ENCODE assay signal across 24 cellular contexts in genomic region chr19:879711-880438, GRCh38. TPM values are rescaled to one million over a fixed set of nuclear protein-coding genes. Genes with fewer than 3 reads are reported as not detected.
DNase-seq lines count a peak whose midpoint lies in the region; ATAC-seq, FAIRE-seq and TF ChIP-seq lines count a peak whose summit lies in the region.
"Had no signal": no experiment of that assay in that cellular context is flagged by ENCODE, and none has a peak within 500 bp of the region (broad histone marks: within the 10 kb centered on the region; RNA-seq: fewer than 3 reads in every experiment).

No MANE protein-coding gene starts in this region.

- ATAC-seq in HepG2, result no peak
- ATAC-seq in GM18868 (IDR thresholded peaks at IDR 0.05; ENCODE audit: unreplicated experiment), result no peak

- CTCF ChIA-PET in HEK293 (lab: Yijun Ruan, JAX), result no interaction called here
- CTCF ChIA-PET in HepG2 (lab: Yijun Ruan, JAX; ENCODE audit: low intra/inter-chr PET ratio, low total read pairs), result no interaction called here
- CTCF ChIA-PET in SK-N-SH (lab: Yijun Ruan, JAX), result interaction anchor here (1.1 to 3.9 kb wide), 2 partner anchors 16 to 103 kb away, joined by 3 to 12 read pairs; no protein-coding TSS in a partner anchor

- no peaks in the 10 kb centered on the region for H3K79me2 ChIP-seq in HepG2 (ENCODE audit: insufficient read depth, low read length)
- H3K79me2 ChIP-seq in SK-N-SH (ENCODE audit: insufficient read depth), result no peaks in the 10 kb centered on the region

- WGBS in endodermal cell (ENCODE audit: insufficient coverage in 1 of 2, insufficient read length in 1 of 2), 2 experiments, result 90 to 97% methylated on average over 32 to 37 of the region's 37 CpGs
- WGBS in HepG2 (ENCODE audit: low lambda C conversion rate), result 95% methylated on average over 34 of the region's 37 CpGs
- WGBS in SK-N-SH (ENCODE audit: low lambda C conversion rate), result 96% methylated on average over 28 of the region's 37 CpGs

- BruUV-seq in HepG2 (replicated peaks; lab: Mats Ljungman, UMichigan), result no TSS peak

- TF ChIP-seq RAD21 in HepG2 (CRISPR knock-in tag; IDR thresholded peaks at IDR 0.05), result no peak
- no peak for TF ChIP-seq RAD21 in SK-N-SH (IDR thresholded peaks at IDR 0.05; ENCODE audit: low read length)

- H4K20me1 ChIP-seq in HepG2 (ENCODE audit: insufficient read depth, low read length), result no peaks in the 10 kb centered on the region
- H4K20me1 ChIP-seq in SK-N-SH (ENCODE audit: insufficient read depth), result no peaks in the 10 kb centered on the region

- DNase-seq in endodermal cell, result peak; percentile 34
- DNase-seq in HepG2 (ENCODE audit: low spot score), result no peak
- no peak for DNase-seq in stimulated activated CD4-positive, alpha-beta T cell treated with anti-CD3 and anti-CD28 coated beads, Interleukin-2, amount 100 ng/mL, for 24 hours
- DNase-seq in HAP-1 (ENCODE audit: low spot score in 2 of 2), result no peak
- no peak for DNase-seq in SK-N-SH
- DNase-seq: AML-193; CD4-positive, alpha-beta T cell; NCI-H1048; NCI-H1417 treated with DMSO at 0.1 percent for 48 hours; NCI-H1694 treated with DMSO at 0.1 percent for 48 hours; NCI-H2081; NCI-H2227 treated with DMSO at 0.1 percent for 48 hours; NCI-H510A; NCI-H69; RPMI8226; SHP77 had no signal

- no peak for TF ChIP-seq EP300 in HepG2 (IDR thresholded peaks at IDR 0.05; ENCODE audit: low read depth in 2 of 2, low read length in 2 of 2)
- TF ChIP-seq EP300 in HepG2 (CRISPR knock-in tag; IDR thresholded peaks at IDR 0.05; ENCODE audit: borderline replicate concordance), result no peak
- no peak for TF ChIP-seq EP300 in SK-N-SH (IDR thresholded peaks at IDR 0.05; ENCODE audit: borderline replicate concordance in 1 of 2, low read depth in 1 of 2, low read length in 1 of 2)

- TF ChIP-seq POLR2A in HepG2 (IDR thresholded peaks at IDR 0.05; ENCODE audit: insufficient read depth in 1 of 2, low read depth in 2 of 2, low read length in 2 of 2), result 0 out of 4 replicates have a peak, but pooled peaks of 1 of the 2 experiments have one; percentile 5

- H3K27me3 ChIP-seq in endodermal cell (ENCODE audit: control insufficient read depth, insufficient read depth, low read length, poor library complexity, severe bottlenecking) (no peaks in the 10 kb centered on the region), HepG2 (ENCODE audit: control insufficient read depth in 1 of 2, insufficient read depth in 2 of 2, low read length in 2 of 2) (no peaks in the 10 kb centered on the region), HAP-1 (ENCODE audit: low read depth) (no peaks in the 10 kb centered on the region), SK-N-SH (ENCODE audit: insufficient read depth) (no peaks in the 10 kb centered on the region)
- H3K27me3 ChIP-seq: BLaER1 treated with 17β-estradiol and CSF1 and Interleukin-3, amounts not matched to agents 10 nM and 100 nM had no signal

- no peak overlapping the region for H3K4me2 ChIP-seq in HepG2 (ENCODE audit: low read depth, low read length)
- no peak overlapping the region for H3K4me2 ChIP-seq in SK-N-SH
- H3K4me2 ChIP-seq: A549; BLaER1 treated with 17β-estradiol and CSF1 and Interleukin-3, amounts not matched to agents 10 nM and 100 nM had no signal

- no peak overlapping the region for H3K9ac ChIP-seq in endodermal cell (ENCODE audit: extremely low read depth, low read length, poor library complexity, severe bottlenecking)
- H3K9ac ChIP-seq in HepG2 (ENCODE audit: insufficient read depth, low read depth, low read length), result no peak overlapping the region
- H3K9ac ChIP-seq in SK-N-SH, result no peak overlapping the region
- H3K9ac ChIP-seq: BLaER1 treated with 17β-estradiol and CSF1 and Interleukin-3, amounts not matched to agents 10 nM and 100 nM had no signal

- H3K4me1 ChIP-seq in HEK293 (ENCODE audit: control insufficient read depth, insufficient read depth, low read length) (no peaks in the 10 kb centered on the region), endodermal cell (ENCODE audit: control insufficient read depth, insufficient read depth, low read length) (no peaks in the 10 kb centered on the region), HepG2 (ENCODE audit: insufficient read depth, low read length) (no peaks in the 10 kb centered on the region), HAP-1 (no peaks in the 10 kb centered on the region), SK-N-SH (ENCODE audit: control insufficient read depth in 1 of 2, insufficient read depth in 2 of 2, low read depth in 1 of 2, low read length in 1 of 2) (no peaks in the 10 kb centered on the region; a peak in 1 of 4 replicates)
- H3K4me1 ChIP-seq: A549; BLaER1 treated with 17β-estradiol and CSF1 and Interleukin-3, amounts not matched to agents 10 nM and 100 nM had no signal

- H3K27me3 Mint-ChIP-seq in endodermal cell (ENCODE audit: insufficient read depth), result no peaks in the 10 kb centered on the region
- H3K27me3 Mint-ChIP-seq: CD4-positive, alpha-beta T cell; IgD-negative memory B cell had no signal

- no peak for FAIRE-seq in HepG2 (lab: Jason Lieb, UNC)
- FAIRE-seq: A549, D721Med had no signal

- TF ChIP-seq CTCF in HEK293 (tag by site-specific recombination; IDR thresholded peaks at IDR 0.05) (no peak), endodermal cell (conservative IDR thresholded peaks at IDR 0.05) (no peak), HepG2 (CRISPR knock-in tag; IDR thresholded peaks at IDR 0.05) (no peak), SK-N-SH (IDR thresholded peaks at IDR 0.05) (no peak)

- H3K4me3 Mint-ChIP-seq in endodermal cell, result no peak overlapping the region
- H3K4me3 Mint-ChIP-seq: CD4-positive, alpha-beta T cell had no signal

- H3K36me3 ChIP-seq in HEK293 (ENCODE audit: control insufficient read depth in 2 of 2, insufficient read depth in 1 of 2, low read length in 2 of 2) (peaks cover 0 to 65% of the 10 kb centered on the region in 2 experiments; a peak in 2 of 3 replicates), endodermal cell (ENCODE audit: control insufficient read depth, insufficient read depth, low read length) (peaks cover 31% of the 10 kb centered on the region), HepG2 (replicated peaks in 1 of 2; ENCODE audit: control insufficient read depth in 1 of 2, insufficient read depth in 2 of 2, low read length in 2 of 2) (peaks cover 16% of the 10 kb centered on the region in 2 experiments; a peak in 4 of 5 replicates), HAP-1 (replicated peaks) (peaks cover 54% of the 10 kb centered on the region), SK-N-SH (replicated peaks in 1 of 2; ENCODE audit: control insufficient read depth in 1 of 2, insufficient read depth in 2 of 2, low read length in 1 of 2) (peaks cover 7 to 56% of the 10 kb centered on the region in 2 experiments)

- in situ Hi-C loops in HepG2 (cut with HindIII; ENCODE audit: extremely low pct_ligation_motif_present, low pct_unique_long_range_greater_than_20kb) (no loop called here), HAP-1 (cut with MboI; ENCODE audit: low sequenced_read_pairs) (no loop called here)

- H3K9me2 ChIP-seq in SK-N-SH, result no peaks in the 10 kb centered on the region

- H3K9me3 ChIP-seq in HEK293 (ENCODE audit: control insufficient read depth, insufficient read depth, low read depth, low read length) (no peaks in the 10 kb centered on the region), endodermal cell (ENCODE audit: control insufficient read depth, low read length) (no peaks in the 10 kb centered on the region), HepG2 (ENCODE audit: low read length) (no peaks in the 10 kb centered on the region), HAP-1 (no peaks in the 10 kb centered on the region), SK-N-SH (no peaks in the 10 kb centered on the region)
- H3K9me3 ChIP-seq: A549; BLaER1 treated with 17β-estradiol and CSF1 and Interleukin-3, amounts not matched to agents 10 nM and 100 nM had no signal

- H3K27ac ChIP-seq in HEK293 (ENCODE audit: extremely low read depth, low read depth, low read length) (no peak overlapping the region), endodermal cell (ENCODE audit: low read depth, low read length) (no peak overlapping the region), HepG2 (ENCODE audit: extremely low read length, insufficient read depth, low read length) (no peak overlapping the region), SK-N-SH (ENCODE audit: low read depth in 2 of 2, low read length in 1 of 2) (no peak overlapping the region)
- H3K27ac ChIP-seq: A549; BLaER1 treated with 17β-estradiol and CSF1 and Interleukin-3, amounts not matched to agents 10 nM and 100 nM had no signal

- H3K4me3 ChIP-seq in HEK293 (ENCODE audit: low read depth, low read length) (no peak overlapping the region), endodermal cell (ENCODE audit: low read length) (no peak overlapping the region), HepG2 (replicated peaks in 1 of 3; ENCODE audit: insufficient read depth in 1 of 3, low read depth in 2 of 3, low read length in 3 of 3) (no peak overlapping the region), HAP-1 (no peak overlapping the region), SK-N-SH (ENCODE audit: low read depth in 2 of 2, low read length in 1 of 2) (no peak overlapping the region)
- H3K4me3 ChIP-seq: A549; BLaER1 treated with 17β-estradiol and CSF1 and Interleukin-3, amounts not matched to agents 10 nM and 100 nM had no signal

- no peaks in the 10 kb centered on the region for H3K4me1 Mint-ChIP-seq in endodermal cell

- intact Hi-C loops in HepG2 (cut with micrococcal nuclease; ENCODE audit: unreplicated experiment), result no loop called here

- no peak overlapping the region for H3K27ac Mint-ChIP-seq in endodermal cell
- H3K27ac Mint-ChIP-seq: CD4-positive, alpha-beta T cell; IgD-negative memory B cell had no signal

- H3K36me3 Mint-ChIP-seq in endodermal cell (ENCODE audit: low read depth), result peaks cover 43% of the 10 kb centered on the region

- no peak overlapping the region for H2AFZ ChIP-seq in HepG2 (ENCODE audit: low read length)
- no peak overlapping the region for H2AFZ ChIP-seq in SK-N-SH (ENCODE audit: low read depth)

- POLR2A ChIA-PET in HEK293 (lab: Yijun Ruan, JAX), result interaction anchor here (1.0 kb wide), 1 partner anchor 28 kb away, joined by 3 read pairs; no protein-coding TSS in a partner anchor
- POLR2A ChIA-PET in HepG2 (lab: Yijun Ruan, JAX), result interaction anchor here (0.6 to 1.6 kb wide), 2 partner anchors 13 to 18 kb away, joined by 3 read pairs; partner anchors contain the start of genes MED16 and RNU6-9
- POLR2A ChIA-PET in SK-N-SH (lab: Yijun Ruan, JAX), result no interaction called here

- H3K9me3 Mint-ChIP-seq in endodermal cell, result no peaks in the 10 kb centered on the region
- H3K9me3 Mint-ChIP-seq: CD4-positive, alpha-beta T cell; IgD-negative memory B cell had no signal

- H3F3A ChIP-seq in SK-N-SH (replicated peaks; ENCODE audit: insufficient read depth), result no peaks in the 10 kb centered on the region

RNA-seq across cellular contexts. Expression of gene MED16, which starts 13.1 kb away (rescaled TPM):
- total RNA-seq in endodermal cell (10 to 100 TPM; 75.8 to 92.4 TPM), HepG2 (2016; rRNA removed; fragmentation: Illumina TruSeq; extraction: Trizol) (14.8 and 18.4 TPM in 2 replicates)
- polyA plus RNA-seq in endodermal cell (2013, experiment 1 of 2), result 69.8 TPM
- polyA plus RNA-seq in endodermal cell (2013, experiment 2 of 2), result 66.0 TPM
- total RNA-seq in HepG2 (2016; cell fraction: cytosol; rRNA removed; fragmentation: Illumina TruSeq; extraction: Trizol; ENCODE audit: low read depth), result 6.4 and 6.7 TPM in 2 replicates
- total RNA-seq in HepG2 (2016; cell fraction: insoluble cytoplasmic fraction; rRNA removed; fragmentation: Illumina TruSeq; extraction: Trizol), result 14.0 and 16.4 TPM in 2 replicates
- 12.3 and 14.3 TPM in 2 replicates for total RNA-seq in HepG2 (2016; cell fraction: membrane; rRNA removed; fragmentation: Illumina TruSeq; extraction: Trizol)
- total RNA-seq in HepG2 (2016; cell fraction: nucleus; rRNA removed; fragmentation: Illumina TruSeq; extraction: Trizol), result 11.3 and 13.2 TPM in 2 replicates
- polyA plus RNA-seq in HepG2 (2011; rRNA removed) (13.3 and 16.9 TPM in 2 replicates), SK-N-SH (2012; rRNA removed) (30.0 and 40.6 TPM in 2 replicates)
- 17.9 and 30.0 TPM in 2 replicates for polyA plus RNA-seq in HepG2 (2011; cell fraction: cytosol; rRNA removed)
- polyA plus RNA-seq in HepG2 (2011; cell fraction: nucleus; rRNA removed), result 45.6 and 56.5 TPM in 2 replicates
- 19.2 and 24.7 TPM in 2 replicates for polyA plus RNA-seq in HepG2 (2012)
- 7.2 and 8.1 TPM in 2 replicates for polyA plus RNA-seq in HepG2 (2016; cell fraction: cytosol; fragmentation: Illumina TruSeq; extraction: Trizol; ENCODE audit: low read depth)
- 21.8 and 29.1 TPM in 2 replicates for polyA plus RNA-seq in HepG2 (2016; cell fraction: insoluble cytoplasmic fraction; fragmentation: Illumina TruSeq; extraction: Trizol; ENCODE audit: low read depth)
- 15.5 and 16.0 TPM in 2 replicates for polyA plus RNA-seq in HepG2 (2016; cell fraction: membrane; fragmentation: Illumina TruSeq; extraction: Trizol; ENCODE audit: low read depth)
- 24.9 and 32.1 TPM in 2 replicates for polyA plus RNA-seq in HepG2 (2016; cell fraction: nucleus; fragmentation: Illumina TruSeq; extraction: Trizol; ENCODE audit: insufficient read depth, low read depth)
- 17.7 and 77.2 TPM in 2 replicates for polyA minus RNA-seq in HepG2 (2011; rRNA and poly(A)+ RNA removed; ENCODE audit: low replicate concordance)
- 45.1 and 51.0 TPM in 2 replicates for polyA minus RNA-seq in HepG2 (2011; cell fraction: cytosol; rRNA and poly(A)+ RNA removed)
- 14.5 and 15.0 TPM in 2 replicates for polyA minus RNA-seq in HepG2 (2011; cell fraction: nucleus; rRNA and poly(A)+ RNA removed)
- 12.5 and 22.8 TPM in 2 replicates for polyA plus RNA-seq in SK-N-SH (2012; cell fraction: cytosol; rRNA removed)
- 49.0 and 102 TPM in 2 replicates for polyA plus RNA-seq in SK-N-SH (2012; cell fraction: nucleus; rRNA removed)

RNA-seq across cellular contexts. Expression of gene RNU6-9, which starts 13.4 kb away (rescaled TPM):
- total RNA-seq in endodermal cell, result not detected
- under 0.01 TPM for polyA plus RNA-seq in endodermal cell (2013, experiment 1 of 2)
- under 0.01 TPM for polyA plus RNA-seq in endodermal cell (2013, experiment 2 of 2)
- total RNA-seq in HepG2 (2016; rRNA removed; fragmentation: Illumina TruSeq; extraction: Trizol), result under 0.01 TPM in 1 of 2 replicates, not detected in the other
- total RNA-seq in HepG2 (2016; cell fraction: cytosol; rRNA removed; fragmentation: Illumina TruSeq; extraction: Trizol; ENCODE audit: low read depth), result under 0.01 TPM in 2 replicates
- total RNA-seq in HepG2 (2016; cell fraction: insoluble cytoplasmic fraction; rRNA removed; fragmentation: Illumina TruSeq; extraction: Trizol), result under 0.01 TPM in 1 of 2 replicates, not detected in the other
- under 0.01 TPM in 1 of 2 replicates, not detected in the other for total RNA-seq in HepG2 (2016; cell fraction: membrane; rRNA removed; fragmentation: Illumina TruSeq; extraction: Trizol)
- total RNA-seq in HepG2 (2016; cell fraction: nucleus; rRNA removed; fragmentation: Illumina TruSeq; extraction: Trizol), result not detected in 2 replicates
- not detected in 2 replicates for polyA plus RNA-seq in HepG2 (2011; rRNA removed)
- polyA plus RNA-seq in HepG2 (2011; cell fraction: cytosol; rRNA removed), result not detected in 2 replicates
- not detected in 2 replicates for polyA plus RNA-seq in HepG2 (2011; cell fraction: nucleus; rRNA removed)
- polyA plus RNA-seq in HepG2 (2012), result not detected in 2 replicates
- not detected in 2 replicates for polyA plus RNA-seq in HepG2 (2016; cell fraction: cytosol; fragmentation: Illumina TruSeq; extraction: Trizol; ENCODE audit: low read depth)
- polyA plus RNA-seq in HepG2 (2016; cell fraction: insoluble cytoplasmic fraction; fragmentation: Illumina TruSeq; extraction: Trizol; ENCODE audit: low read depth), result not detected in 2 replicates
- polyA plus RNA-seq in HepG2 (2016; cell fraction: membrane; fragmentation: Illumina TruSeq; extraction: Trizol; ENCODE audit: low read depth), result not detected in 2 replicates
- not detected in 2 replicates for polyA plus RNA-seq in HepG2 (2016; cell fraction: nucleus; fragmentation: Illumina TruSeq; extraction: Trizol; ENCODE audit: insufficient read depth, low read depth)
- polyA minus RNA-seq in HepG2 (2011; rRNA and poly(A)+ RNA removed; ENCODE audit: low replicate concordance), result under 0.01 TPM in 1 of 2 replicates, not detected in the other
- polyA minus RNA-seq in HepG2 (2011; cell fraction: cytosol; rRNA and poly(A)+ RNA removed), result under 0.01 TPM in 1 of 2 replicates, not detected in the other
- not detected in 2 replicates for polyA minus RNA-seq in HepG2 (2011; cell fraction: nucleus; rRNA and poly(A)+ RNA removed)
- not detected in 2 replicates for polyA plus RNA-seq in SK-N-SH (2012; rRNA removed)
- not detected in 2 replicates for polyA plus RNA-seq in SK-N-SH (2012; cell fraction: cytosol; rRNA removed)
- polyA plus RNA-seq in SK-N-SH (2012; cell fraction: nucleus; rRNA removed), result not detected in 2 replicates
- total RNA-seq: CD4-positive, alpha-beta T cell; H4; SK-MEL-5 had no signal
- polyA plus RNA-seq: A549, IgD-negative memory B cell had no signal

RNA-seq across cellular contexts. Expression of gene CFD, which starts 20.4 kb away (rescaled TPM):
- total RNA-seq in endodermal cell (1 to 10 TPM in 1 of 2 donors, under 1 TPM in 1; 0.38 to 1.1 TPM), HepG2 (2016; rRNA removed; fragmentation: Illumina TruSeq; extraction: Trizol) (3.6 and 4.6 TPM in 2 replicates)
- polyA plus RNA-seq in endodermal cell (2013, experiment 1 of 2), result 0.50 TPM
- not detected for polyA plus RNA-seq in endodermal cell (2013, experiment 2 of 2)
- 1.4 and 2.7 TPM in 2 replicates for total RNA-seq in HepG2 (2016; cell fraction: cytosol; rRNA removed; fragmentation: Illumina TruSeq; extraction: Trizol; ENCODE audit: low read depth)
- 3.4 and 3.9 TPM in 2 replicates for total RNA-seq in HepG2 (2016; cell fraction: insoluble cytoplasmic fraction; rRNA removed; fragmentation: Illumina TruSeq; extraction: Trizol)
- total RNA-seq in HepG2 (2016; cell fraction: membrane; rRNA removed; fragmentation: Illumina TruSeq; extraction: Trizol), result 1.8 and 2.7 TPM in 2 replicates
- total RNA-seq in HepG2 (2016; cell fraction: nucleus; rRNA removed; fragmentation: Illumina TruSeq; extraction: Trizol), result 1.0 and 1.7 TPM in 2 replicates
- polyA plus RNA-seq in HepG2 (2011; rRNA removed) (2.3 and 3.9 TPM in 2 replicates), SK-N-SH (2012; rRNA removed) (2.5 and 3.2 TPM in 2 replicates)
- polyA plus RNA-seq in HepG2 (2011; cell fraction: cytosol; rRNA removed), result 3.0 and 8.4 TPM in 2 replicates
- polyA plus RNA-seq in HepG2 (2011; cell fraction: nucleus; rRNA removed), result 5.1 and 6.2 TPM in 2 replicates
- 3.4 and 4.4 TPM in 2 replicates for polyA plus RNA-seq in HepG2 (2012)
- polyA plus RNA-seq in HepG2 (2016; cell fraction: cytosol; fragmentation: Illumina TruSeq; extraction: Trizol; ENCODE audit: low read depth), result 1.7 TPM in 2 replicates
- 2.4 and 5.1 TPM in 2 replicates for polyA plus RNA-seq in HepG2 (2016; cell fraction: insoluble cytoplasmic fraction; fragmentation: Illumina TruSeq; extraction: Trizol; ENCODE audit: low read depth)
- 1.2 and 1.9 TPM in 2 replicates for polyA plus RNA-seq in HepG2 (2016; cell fraction: membrane; fragmentation: Illumina TruSeq; extraction: Trizol; ENCODE audit: low read depth)
- polyA plus RNA-seq in HepG2 (2016; cell fraction: nucleus; fragmentation: Illumina TruSeq; extraction: Trizol; ENCODE audit: insufficient read depth, low read depth), result 2.7 and 3.3 TPM in 2 replicates
- polyA minus RNA-seq in HepG2 (2011; rRNA and poly(A)+ RNA removed; ENCODE audit: low replicate concordance), result 4.8 TPM in 2 replicates
- polyA minus RNA-seq in HepG2 (2011; cell fraction: cytosol; rRNA and poly(A)+ RNA removed), result 1.9 and 2.3 TPM in 2 replicates
- polyA minus RNA-seq in HepG2 (2011; cell fraction: nucleus; rRNA and poly(A)+ RNA removed), result 0.75 and 1.9 TPM in 2 replicates
- 1.8 and 2.4 TPM in 2 replicates for polyA plus RNA-seq in SK-N-SH (2012; cell fraction: cytosol; rRNA removed)
- polyA plus RNA-seq in SK-N-SH (2012; cell fraction: nucleus; rRNA removed), result 1.7 and 3.8 TPM in 2 replicates

RNA-seq across cellular contexts. Expression of gene ELANE, which starts 27.8 kb away (rescaled TPM):
- not detected for total RNA-seq in endodermal cell
- polyA plus RNA-seq in endodermal cell (2013, experiment 1 of 2), result not detected
- not detected for polyA plus RNA-seq in endodermal cell (2013, experiment 2 of 2)
- not detected in 2 replicates for total RNA-seq in HepG2 (2016; rRNA removed; fragmentation: Illumina TruSeq; extraction: Trizol)
- not detected in 2 replicates for total RNA-seq in HepG2 (2016; cell fraction: cytosol; rRNA removed; fragmentation: Illumina TruSeq; extraction: Trizol; ENCODE audit: low read depth)
- not detected in 2 replicates for total RNA-seq in HepG2 (2016; cell fraction: insoluble cytoplasmic fraction; rRNA removed; fragmentation: Illumina TruSeq; extraction: Trizol)
- total RNA-seq in HepG2 (2016; cell fraction: membrane; rRNA removed; fragmentation: Illumina TruSeq; extraction: Trizol), result not detected in 2 replicates
- not detected in 2 replicates for total RNA-seq in HepG2 (2016; cell fraction: nucleus; rRNA removed; fragmentation: Illumina TruSeq; extraction: Trizol)
- not detected in 2 replicates for polyA plus RNA-seq in HepG2 (2011; rRNA removed)
- polyA plus RNA-seq in HepG2 (2011; cell fraction: cytosol; rRNA removed), result not detected in 2 replicates
- not detected in 2 replicates for polyA plus RNA-seq in HepG2 (2011; cell fraction: nucleus; rRNA removed)
- not detected in 2 replicates for polyA plus RNA-seq in HepG2 (2012)
- not detected in 2 replicates for polyA plus RNA-seq in HepG2 (2016; cell fraction: cytosol; fragmentation: Illumina TruSeq; extraction: Trizol; ENCODE audit: low read depth)
- not detected in 2 replicates for polyA plus RNA-seq in HepG2 (2016; cell fraction: insoluble cytoplasmic fraction; fragmentation: Illumina TruSeq; extraction: Trizol; ENCODE audit: low read depth)
- polyA plus RNA-seq in HepG2 (2016; cell fraction: membrane; fragmentation: Illumina TruSeq; extraction: Trizol; ENCODE audit: low read depth), result not detected in 2 replicates
- not detected in 2 replicates for polyA plus RNA-seq in HepG2 (2016; cell fraction: nucleus; fragmentation: Illumina TruSeq; extraction: Trizol; ENCODE audit: insufficient read depth, low read depth)
- not detected in 2 replicates for polyA minus RNA-seq in HepG2 (2011; rRNA and poly(A)+ RNA removed; ENCODE audit: low replicate concordance)
- polyA minus RNA-seq in HepG2 (2011; cell fraction: cytosol; rRNA and poly(A)+ RNA removed), result not detected in 2 replicates
- polyA minus RNA-seq in HepG2 (2011; cell fraction: nucleus; rRNA and poly(A)+ RNA removed), result not detected in 2 replicates
- not detected in 2 replicates for polyA plus RNA-seq in SK-N-SH (2012; rRNA removed)
- polyA plus RNA-seq in SK-N-SH (2012; cell fraction: cytosol; rRNA removed), result not detected in 2 replicates
- 0.11 and 0.14 TPM in 2 replicates for polyA plus RNA-seq in SK-N-SH (2012; cell fraction: nucleus; rRNA removed)
- total RNA-seq: CD4-positive, alpha-beta T cell; H4; SK-MEL-5 had no signal
- polyA plus RNA-seq: IgD-negative memory B cell had no signal

RNA-seq across cellular contexts. Expression of gene R3HDM4, which starts 33.1 kb away (rescaled TPM):
- total RNA-seq in endodermal cell (10 to 100 TPM; 61.1 to 64.7 TPM), HepG2 (2016; rRNA removed; fragmentation: Illumina TruSeq; extraction: Trizol) (21.8 and 26.2 TPM in 2 replicates)
- polyA plus RNA-seq in endodermal cell (2013, experiment 1 of 2), result 54.6 TPM
- polyA plus RNA-seq in endodermal cell (2013, experiment 2 of 2), result 56.9 TPM
- total RNA-seq in HepG2 (2016; cell fraction: cytosol; rRNA removed; fragmentation: Illumina TruSeq; extraction: Trizol; ENCODE audit: low read depth), result 17.5 and 31.0 TPM in 2 replicates
- total RNA-seq in HepG2 (2016; cell fraction: insoluble cytoplasmic fraction; rRNA removed; fragmentation: Illumina TruSeq; extraction: Trizol), result 22.0 and 24.7 TPM in 2 replicates
- 29.7 and 34.2 TPM in 2 replicates for total RNA-seq in HepG2 (2016; cell fraction: membrane; rRNA removed; fragmentation: Illumina TruSeq; extraction: Trizol)
- 16.4 and 18.7 TPM in 2 replicates for total RNA-seq in HepG2 (2016; cell fraction: nucleus; rRNA removed; fragmentation: Illumina TruSeq; extraction: Trizol)
- polyA plus RNA-seq in HepG2 (2011; rRNA removed) (26.9 and 40.4 TPM in 2 replicates), SK-N-SH (2012; rRNA removed) (39.2 and 41.4 TPM in 2 replicates)
- 30.7 and 39.0 TPM in 2 replicates for polyA plus RNA-seq in HepG2 (2011; cell fraction: cytosol; rRNA removed)
- polyA plus RNA-seq in HepG2 (2011; cell fraction: nucleus; rRNA removed), result 57.8 and 68.0 TPM in 2 replicates
- 22.6 and 31.3 TPM in 2 replicates for polyA plus RNA-seq in HepG2 (2012)
- polyA plus RNA-seq in HepG2 (2016; cell fraction: cytosol; fragmentation: Illumina TruSeq; extraction: Trizol; ENCODE audit: low read depth), result 24.5 and 25.3 TPM in 2 replicates
- polyA plus RNA-seq in HepG2 (2016; cell fraction: insoluble cytoplasmic fraction; fragmentation: Illumina TruSeq; extraction: Trizol; ENCODE audit: low read depth), result 39.3 and 43.4 TPM in 2 replicates
- 44.4 and 45.0 TPM in 2 replicates for polyA plus RNA-seq in HepG2 (2016; cell fraction: membrane; fragmentation: Illumina TruSeq; extraction: Trizol; ENCODE audit: low read depth)
- polyA plus RNA-seq in HepG2 (2016; cell fraction: nucleus; fragmentation: Illumina TruSeq; extraction: Trizol; ENCODE audit: insufficient read depth, low read depth), result 58.7 and 76.5 TPM in 2 replicates
- 15.6 and 40.4 TPM in 2 replicates for polyA minus RNA-seq in HepG2 (2011; rRNA and poly(A)+ RNA removed; ENCODE audit: low replicate concordance)
- 11.7 and 15.6 TPM in 2 replicates for polyA minus RNA-seq in HepG2 (2011; cell fraction: cytosol; rRNA and poly(A)+ RNA removed)
- polyA minus RNA-seq in HepG2 (2011; cell fraction: nucleus; rRNA and poly(A)+ RNA removed), result 8.1 and 9.8 TPM in 2 replicates
- polyA plus RNA-seq in SK-N-SH (2012; cell fraction: cytosol; rRNA removed), result 19.6 and 30.3 TPM in 2 replicates
- polyA plus RNA-seq in SK-N-SH (2012; cell fraction: nucleus; rRNA removed), result 46.7 and 47.9 TPM in 2 replicates

Comparison
In these comparisons a context has a peak if more than half of its experiments do, and no peak if none do; other contexts are left out.
1. Of the 63 proteins assayed by ChIP-seq in both HepG2 and HEK293: peak only in HepG2: none; only in HEK293: KLF9; in both: none; in neither: 62.